24 cellular contexts compared by ENCODE assay signal in the genomic region with DNA sequence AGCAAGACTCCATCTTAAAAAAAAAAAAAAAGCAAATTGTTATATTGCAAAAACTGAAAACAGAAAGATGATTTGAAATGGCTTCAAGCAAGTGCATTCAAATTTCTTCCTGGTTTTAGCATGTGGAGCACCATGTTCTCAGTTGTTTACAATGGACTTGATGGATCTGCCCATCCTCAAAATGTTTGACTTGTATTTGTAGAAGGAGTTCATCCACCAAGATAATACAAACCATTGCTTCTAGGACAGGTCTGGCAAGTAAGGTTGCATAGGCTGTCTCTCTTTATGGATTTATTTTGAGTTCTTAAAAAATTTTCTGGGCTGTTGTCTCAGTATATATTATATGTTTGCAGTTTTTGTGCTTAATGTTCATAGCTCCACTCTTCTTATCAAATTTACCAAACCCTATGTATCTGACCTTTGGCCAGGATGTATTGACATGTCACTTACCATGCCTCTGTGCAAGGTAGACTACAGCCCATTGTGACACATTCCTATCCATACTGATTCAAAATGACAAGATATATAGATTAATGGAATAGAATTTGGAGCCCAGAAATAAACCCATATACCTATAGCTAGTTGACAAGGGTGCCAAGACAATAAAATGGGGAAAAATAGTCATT.
"Had no signal": no experiment of that assay in that cellular context is flagged by ENCODE, and none has a peak within 500 bp of the region (broad histone marks: within the 10 kb centered on the region; RNA-seq: fewer than 3 reads in every experiment).

No MANE protein-coding gene starts in this region.

- H3K4me3 ChIP-seq: MG63, SJCRH30, SK-N-MC had no signal

- ATAC-seq: Panc1, PC-3 had no signal

- H3K4me1 ChIP-seq: SJCRH30 had no signal

- H3K27ac ChIP-seq: HL-60, RWPE1, SJCRH30, SK-N-MC had no signal

- H3K9me3 ChIP-seq: MG63, SJCRH30 had no signal

- H3K36me3 ChIP-seq: MG63, SJCRH30 had no signal

- DNase-seq: KBM-7, MG63, NCI-H1092, NCI-H1105 treated with DMSO at 0.1 percent for 48 hours, NCI-H1417 treated with DMSO at 0.1 percent for 48 hours, NCI-H146, NCI-H1694 treated with DMSO at 0.1 percent for 48 hours, NCI-H1930, NCI-H2081, NCI-H2107, NCI-H226, NCI-H446, NCI-H510A, NCI-H524 treated with DMSO at 0.1 percent for 48 hours, NCI-H69, NCI-H774, PC-3, SHP77, SJCRH30 had no signal

- FAIRE-seq: HTR-8/SVneo had no signal

- H3K27me3 ChIP-seq: MG63, SJCRH30 had no signal
